In the genomic region with DNA sequence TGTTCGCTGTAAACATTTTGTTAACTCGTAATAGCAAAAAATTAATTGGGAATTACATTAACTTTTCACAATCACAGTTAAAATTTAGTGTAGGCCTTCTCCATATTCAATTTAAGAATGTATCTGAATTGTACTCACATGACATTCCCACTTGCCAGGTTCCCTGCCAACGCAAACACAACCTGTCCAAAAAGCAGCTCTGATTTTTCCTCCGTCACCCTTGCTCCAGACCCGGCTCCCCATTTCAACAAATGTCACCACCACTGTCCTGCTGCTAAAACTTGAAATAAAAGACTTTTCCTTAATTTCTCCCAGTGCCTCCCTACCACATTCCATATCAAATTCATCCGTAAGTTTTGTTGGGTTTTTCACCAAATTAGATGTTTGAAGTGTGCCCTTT, we compare ENCODE assay signal across 35 cellular contexts.
"Had no signal": no experiment of that assay in that cellular context is flagged by ENCODE, and none has a peak within 500 bp of the region (broad histone marks: within the 10 kb centered on the region; RNA-seq: fewer than 3 reads in every experiment).

No MANE protein-coding gene starts in this region.

- H3K9me3 ChIP-seq: MG63 had no signal

- H3K27me3 ChIP-seq: MG63 had no signal

- H3K4me3 ChIP-seq: MG63 had no signal

- DNase-seq: Karpas-422, Kasumi-1, MM.1S, MV-4-11, NCI-H1048, NCI-H1092, NCI-H1092 treated with DMSO at 0.1 percent for 48 hours, NCI-H1105, NCI-H1105 treated with DMSO at 0.1 percent for 48 hours, NCI-H1417, NCI-H1417 treated with DMSO at 0.1 percent for 48 hours, NCI-H1436, NCI-H1436 treated with DMSO at 0.1 percent for 48 hours, NCI-H146, NCI-H1694, NCI-H1694 treated with DMSO at 0.1 percent for 48 hours, NCI-H187, NCI-H187 treated with DMSO at 0.1 percent for 48 hours, NCI-H1930, NCI-H2029, NCI-H2029 treated with DMSO at 0.1 percent for 48 hours, NCI-H2081, NCI-H2081 treated with DMSO at 0.1 percent for 48 hours, NCI-H2107, NCI-H2171, NCI-H2171 treated with DMSO at 0.1 percent for 48 hours, NCI-H2227 treated with DMSO at 0.1 percent for 48 hours, NCI-H226, NCI-H345, NCI-H446, NCI-H446 treated with DMSO at 0.1 percent for 48 hours, NCI-H510A, NCI-H510A treated with DMSO at 0.1 percent for 48 hours, NCI-H524 had no signal
